9 cellular contexts compared by ENCODE assay signal in genomic region chr6:117906454-117906904, GRCh38. TPM values are rescaled to one million over a fixed set of nuclear protein-coding genes. Genes with fewer than 3 reads are reported as not detected.
DNase-seq lines count a peak whose midpoint lies in the region; ATAC-seq and TF ChIP-seq lines count a peak whose summit lies in the region.
"Had no signal": no experiment of that assay in that cellular context is flagged by ENCODE, and none has a peak within 500 bp of the region (broad histone marks: within the 10 kb centered on the region; RNA-seq: fewer than 3 reads in every experiment).

No MANE protein-coding gene starts in this region.

- ATAC-seq in activated CD4-positive, alpha-beta T cell treated with anti-CD3 and anti-CD28 coated beads for 36 hours = no peak
- peak; percentile 41 for ATAC-seq in HG02852 (IDR thresholded peaks at IDR 0.05; ENCODE audit: unreplicated experiment)
- no peak for ATAC-seq in activated CD4-positive, CD25-positive, alpha-beta regulatory T cell treated with anti-CD3 and anti-CD28 coated beads, Interleukin-2, amount 50 U/mL, for 24 hours

- H3K27ac ChIP-seq in WERI-Rb-1 (peak overlapping the region; percentile 82), muscle layer of duodenum (ENCODE audit: low read length) (no peak overlapping the region)

- H3K27me3 ChIP-seq in WERI-Rb-1 (ENCODE audit: insufficient read depth, low read depth, severe bottlenecking) (no peaks in the 10 kb centered on the region), muscle layer of duodenum (ENCODE audit: low read depth, low read length) (no peaks in the 10 kb centered on the region)

- POLR2A ChIA-PET in activated CD4-positive, alpha-beta T cell treated with anti-CD3 and anti-CD28 coated beads for 36 hours (lab: Charles Lee) = no interaction called here

- no peak for DNase-seq in activated CD4-positive, alpha-beta T cell treated with anti-CD3 and anti-CD28 coated beads for 36 hours
- DNase-seq in activated CD4-positive, alpha-beta T cell treated with anti-CD3 and anti-CD28 coated beads for 1 hour = no peak
- DNase-seq in WERI-Rb-1 (no peak), NCI-H2029 (lab: John Stamatoyannopoulos, UW) (no peak)
- DNase-seq in stimulated activated naive CD4-positive, alpha-beta T cell (lab: John Stamatoyannopoulos, UW) = no peak

- H3K36me3 ChIP-seq in WERI-Rb-1 = no peaks in the 10 kb centered on the region
- H3K36me3 ChIP-seq in muscle layer of duodenum (ENCODE audit: control insufficient read depth in 1 of 2, insufficient read depth in 2 of 2, low read length in 2 of 2) = no peaks in the 10 kb centered on the region

- H3K9me3 ChIP-seq in WERI-Rb-1 (ENCODE audit: severe bottlenecking) = no peaks in the 10 kb centered on the region
- no peaks in the 10 kb centered on the region for H3K9me3 ChIP-seq in muscle layer of duodenum (ENCODE audit: control insufficient read depth in 1 of 2, low read length in 2 of 2)

- peaks cover 0 to 21% of the 10 kb centered on the region in 2 donors for H3K4me1 ChIP-seq in muscle layer of duodenum (ENCODE audit: control insufficient read depth in 1 of 2, insufficient read depth in 2 of 2, low read length in 2 of 2)

- no peaks in the 10 kb centered on the region for H3K9me3 Mint-ChIP-seq in activated CD4-positive, alpha-beta T cell treated with anti-CD3 and anti-CD28 coated beads for 36 hours (ENCODE audit: low read depth)

- peak overlapping the region; percentile 59 for H3K4me3 Mint-ChIP-seq in activated CD4-positive, alpha-beta T cell treated with anti-CD3 and anti-CD28 coated beads for 36 hours

- intact Hi-C loops in activated CD4-positive, alpha-beta T cell treated with anti-CD3 and anti-CD28 coated beads for 36 hours (cut with DNase I, micrococcal nuclease) = loop anchor here in 1 of 2 experiments (10.0 kb wide), 1 partner anchor 302 kb away; the partner anchor contains the start of gene GOPC

- TF ChIP-seq CTCF in WERI-Rb-1 (IDR thresholded peaks at IDR 0.05; ENCODE audit: low read depth, low read length) = no peak

- H3K36me3 Mint-ChIP-seq in activated CD4-positive, alpha-beta T cell treated with anti-CD3 and anti-CD28 coated beads for 36 hours (ENCODE audit: low read depth) = no peaks in the 10 kb centered on the region

- H3K27ac Mint-ChIP-seq in activated CD4-positive, alpha-beta T cell treated with anti-CD3 and anti-CD28 coated beads for 36 hours = no peak overlapping the region

- H3K27me3 Mint-ChIP-seq in activated CD4-positive, alpha-beta T cell treated with anti-CD3 and anti-CD28 coated beads for 36 hours = peaks cover 56% of the 10 kb centered on the region

- CTCF ChIA-PET in activated CD4-positive, alpha-beta T cell treated with anti-CD3 and anti-CD28 coated beads for 36 hours (lab: Charles Lee) = no interaction called here

- peaks cover 11% of the 10 kb centered on the region for H3K4me1 Mint-ChIP-seq in activated CD4-positive, alpha-beta T cell treated with anti-CD3 and anti-CD28 coated beads for 36 hours

- peak overlapping the region; percentile 71 for H3K4me3 ChIP-seq in WERI-Rb-1 (ENCODE audit: low read depth, low read length)
- peak overlapping the region; percentile 8 to 82 for H3K4me3 ChIP-seq in muscle layer of duodenum (ENCODE audit: low read depth in 1 of 2, low read length in 2 of 2)

RNA-seq across cellular contexts. Expression of gene SLC35F1, which starts 0.6 kb away (rescaled TPM):
- total RNA-seq in activated CD4-positive, alpha-beta T cell treated with anti-CD3 and anti-CD28 coated beads for 36 hours = under 1 TPM; 0.18 to 0.23 TPM
- total RNA-seq: activated CD8-positive, alpha-beta memory T cell treated with anti-CD3 and anti-CD28 coated beads for 36 hours had no signal
